ENCODE assay signal across 1 cellular context in genomic region chr3:12663936-12664908, GRCh38.
TF ChIP-seq lines count a peak whose summit lies in the region.

Gene RAF1 (minus strand): TSS chr3:12664117. CDS start chr3:12618721, 45,396 bp downstream.

TF ChIP-seq in GM23338, 12 proteins besides CTCF, POLR2A, EP300 and RAD21:
- TF ChIP-seq ZNF462 (CRISPR knock-in tag; IDR thresholded peaks at IDR 0.05) (no peak), CREB1 (CRISPR knock-in tag; IDR thresholded peaks at IDR 0.05; ENCODE audit: low read depth) (peak; percentile 82), EZH2phosphoT487 (IDR thresholded peaks at IDR 0.05; ENCODE audit: unreplicated experiment) (no peak), POLR2AphosphoS5 (IDR thresholded peaks at IDR 0.05; ENCODE audit: low read depth) (peak; percentile 92), NANOG (IDR thresholded peaks at IDR 0.05; ENCODE audit: borderline replicate concordance) (0 out of 2 replicates have a peak, but pooled peaks have one; percentile 32), JUNB (IDR thresholded peaks at IDR 0.05; ENCODE audit: unreplicated experiment) (no peak)
- TF ChIP-seq, protein P1, sequence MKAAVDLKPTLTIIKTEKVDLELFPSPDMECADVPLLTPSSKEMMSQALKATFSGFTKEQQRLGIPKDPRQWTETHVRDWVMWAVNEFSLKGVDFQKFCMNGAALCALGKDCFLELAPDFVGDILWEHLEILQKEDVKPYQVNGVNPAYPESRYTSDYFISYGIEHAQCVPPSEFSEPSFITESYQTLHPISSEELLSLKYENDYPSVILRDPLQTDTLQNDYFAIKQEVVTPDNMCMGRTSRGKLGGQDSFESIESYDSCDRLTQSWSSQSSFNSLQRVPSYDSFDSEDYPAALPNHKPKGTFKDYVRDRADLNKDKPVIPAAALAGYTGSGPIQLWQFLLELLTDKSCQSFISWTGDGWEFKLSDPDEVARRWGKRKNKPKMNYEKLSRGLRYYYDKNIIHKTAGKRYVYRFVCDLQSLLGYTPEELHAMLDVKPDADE (IDR thresholded peaks at IDR 0.05): peak; percentile 83
TF ChIP-seq in GM23338: peak in this region for 4.
